31 cellular contexts compared by ENCODE assay signal in the genomic region with DNA sequence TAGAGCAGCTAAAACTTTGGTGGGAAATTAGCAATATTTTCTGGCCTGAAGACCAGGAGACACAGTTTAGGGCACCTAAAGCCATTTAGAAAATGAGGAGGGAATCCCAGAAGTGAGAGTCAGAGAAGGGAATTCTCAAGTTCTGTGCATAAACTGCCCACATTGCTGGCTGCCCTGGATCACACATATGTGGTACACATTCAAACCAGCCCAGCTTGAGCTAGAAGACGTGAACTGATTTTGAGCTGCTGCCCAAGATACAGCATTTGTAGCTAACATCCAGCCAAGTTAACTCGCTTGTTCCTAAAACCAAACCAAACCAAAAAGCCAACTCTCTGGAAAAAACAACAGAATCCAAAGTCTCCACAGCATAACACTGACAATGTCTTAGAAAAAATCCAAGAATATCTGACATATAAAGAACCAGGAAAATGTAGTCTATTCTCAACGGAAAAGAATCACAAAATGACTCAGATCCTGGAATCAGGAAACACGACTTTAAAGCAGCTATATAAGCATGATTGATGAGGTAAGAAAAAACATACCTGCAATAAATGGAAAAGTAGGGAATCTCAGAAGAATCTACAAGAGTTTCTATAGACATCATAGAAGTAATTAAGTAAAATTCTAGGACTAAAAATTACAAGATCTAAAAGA. TPM values are rescaled to one million over a fixed set of nuclear protein-coding genes. Genes with fewer than 3 reads are reported as not detected.
DNase-seq lines count a peak whose midpoint lies in the region; ATAC-seq, FAIRE-seq and TF ChIP-seq lines count a peak whose summit lies in the region.
"Had no signal": no experiment of that assay in that cellular context is flagged by ENCODE, and none has a peak within 500 bp of the region (broad histone marks: within the 10 kb centered on the region; RNA-seq: fewer than 3 reads in every experiment).

No MANE protein-coding gene starts in this region.

- H3K4me3 Mint-ChIP-seq in astrocyte (ENCODE audit: unreplicated experiment) (no peak overlapping the region), neural progenitor cell (no peak overlapping the region)
- H3K4me3 Mint-ChIP-seq: activated T-cell treated with anti-CD3 and anti-CD28 coated beads, Interleukin-2, amount 50 U/mL, for 4 hours; CD4-positive, CD25-positive, alpha-beta regulatory T cell; effector memory CD8-positive, alpha-beta T cell; naive thymus-derived CD4-positive, alpha-beta T cell; T-helper 1 cell treated with Interleukin-12 subunit alpha and Interleukin-12 subunit beta and Interleukin-4 antibody, amounts not matched to agents 30 μg/mL and 1 μg/mL, for 36 hours had no signal

- H3K27me3 ChIP-seq in SK-N-SH (ENCODE audit: insufficient read depth) (no peaks in the 10 kb centered on the region), astrocyte (ENCODE audit: insufficient read depth, low read length) (no peaks in the 10 kb centered on the region), fibroblast of lung (ENCODE audit: control insufficient read depth, insufficient read depth, low read length) (no peaks in the 10 kb centered on the region), neural progenitor cell (peaks cover 7% of the 10 kb centered on the region), neuronal stem cell (ENCODE audit: control insufficient read depth in 3 of 3, insufficient read depth in 3 of 3, low read depth in 1 of 3, low read length in 3 of 3) (peaks cover 0 to 12% (median 0%) of the 10 kb centered on the region in 3 experiments)
- H3K27me3 ChIP-seq: stomach, vagina had no signal

- DNase-seq in SK-N-SH (no peak), astrocyte (ENCODE audit: low read depth) (no peak), fibroblast of lung (ENCODE audit: low read depth in 2 of 2) (peak in 1 of 2 donors; percentile 38), neural progenitor cell (ENCODE audit: low spot score) (no peak), urothelium cell line (ENCODE audit: low spot score) (no peak), neuronal stem cell (ENCODE audit: low spot score) (no peak), HUDEP-2 (lab: John Stamatoyannopoulos, UW; ENCODE audit: unreplicated experiment in 76 of 76) (no peak)
- DNase-seq: activated T-cell treated with anti-CD3 and anti-CD28 coated beads, Interleukin-2, amount 50 U/mL, for 4 hours; AML-193; CD4-positive, CD25-positive, alpha-beta regulatory T cell; central memory CD4-positive, alpha-beta T cell; cortex of kidney; effector memory CD8-positive, alpha-beta T cell; Kasumi-1; midbrain; naive thymus-derived CD4-positive, alpha-beta T cell; NCI-H1048; NCI-H1694; NCI-H446 treated with DMSO at 0.1 percent for 48 hours; NCI-H82; nucleus accumbens; stomach had no signal

- H3K27ac ChIP-seq in SK-N-SH (ENCODE audit: low read depth in 2 of 2, low read length in 1 of 2) = no peak overlapping the region
- peak overlapping the region; percentile 3 for H3K27ac ChIP-seq in astrocyte (ENCODE audit: low read depth, low read length)
- no peak overlapping the region for H3K27ac ChIP-seq in fibroblast of lung (ENCODE audit: insufficient read depth, low read length)
- H3K27ac ChIP-seq in neural progenitor cell = no peak overlapping the region
- H3K27ac ChIP-seq in neuronal stem cell (replicated peaks; ENCODE audit: low read length) = no peak overlapping the region
- H3K27ac ChIP-seq: HL-60, prostate gland, RWPE1, SK-N-MC, stomach, vagina had no signal

- TF ChIP-seq RAD21 in SK-N-SH (IDR thresholded peaks at IDR 0.05; ENCODE audit: low read length) = no peak

- H3K23ac ChIP-seq in neuronal stem cell (ENCODE audit: low read depth, low read length, poor library complexity) = no peak overlapping the region

- no peak overlapping the region for H3K18ac ChIP-seq in neuronal stem cell (ENCODE audit: low read length)

- peaks cover 4% of the 10 kb centered on the region for H3F3A ChIP-seq in SK-N-SH (replicated peaks; ENCODE audit: insufficient read depth)
- no peaks in the 10 kb centered on the region for H3F3A ChIP-seq in neural progenitor cell (ENCODE audit: low read depth)

- H2BK12ac ChIP-seq in neuronal stem cell (ENCODE audit: low read length) = no peak overlapping the region

- H4K91ac ChIP-seq in neuronal stem cell (ENCODE audit: low read depth, low read length, poor library complexity) = no peak overlapping the region

- TF ChIP-seq CTCF in SK-N-SH (IDR thresholded peaks at IDR 0.05) (no peak), astrocyte (IDR thresholded peaks at IDR 0.05; ENCODE audit: insufficient read depth, low read depth, low read length) (no peak), fibroblast of lung (conservative IDR thresholded peaks at IDR 0.05 in 1 of 2, IDR thresholded peaks at IDR 0.05 in 1 of 2; ENCODE audit: low read depth in 1 of 2, low read length in 2 of 2) (no peak), neural progenitor cell (IDR thresholded peaks at IDR 0.05) (no peak)

- H2BK15ac ChIP-seq in neuronal stem cell (ENCODE audit: low read length) = no peak overlapping the region

- no peak overlapping the region for H2AK5ac ChIP-seq in neuronal stem cell (ENCODE audit: low read depth, low read length)

- H3K4me1 ChIP-seq in SK-N-SH (ENCODE audit: control insufficient read depth in 1 of 2, insufficient read depth in 2 of 2, low read depth in 1 of 2, low read length in 1 of 2) (no peaks in the 10 kb centered on the region), astrocyte (ENCODE audit: insufficient read depth, low read length) (peaks cover 10% of the 10 kb centered on the region), fibroblast of lung (ENCODE audit: control insufficient read depth, extremely low read depth, insufficient read depth, low read length) (peaks cover 7% of the 10 kb centered on the region), neural progenitor cell (no peaks in the 10 kb centered on the region), neuronal stem cell (ENCODE audit: control insufficient read depth in 2 of 2, insufficient read depth in 1 of 2, low read depth in 1 of 2, low read length in 2 of 2) (no peaks in the 10 kb centered on the region)
- H3K4me1 ChIP-seq: prostate gland, stomach, vagina had no signal

- H3K79me2 ChIP-seq in SK-N-SH (ENCODE audit: insufficient read depth) (no peaks in the 10 kb centered on the region), astrocyte (ENCODE audit: insufficient read depth, low read length) (no peaks in the 10 kb centered on the region), fibroblast of lung (ENCODE audit: control insufficient read depth, insufficient read depth, low read length) (no peaks in the 10 kb centered on the region), neural progenitor cell (ENCODE audit: low read depth) (no peaks in the 10 kb centered on the region)

- CTCF ChIA-PET in SK-N-SH (lab: Yijun Ruan, JAX) = no interaction called here

- peaks cover 6% of the 10 kb centered on the region for H3K4me1 Mint-ChIP-seq in astrocyte (ENCODE audit: low read depth, unreplicated experiment)
- no peaks in the 10 kb centered on the region for H3K4me1 Mint-ChIP-seq in neural progenitor cell
- H3K4me1 Mint-ChIP-seq: CD4-positive, CD25-positive, alpha-beta regulatory T cell had no signal

- H3K4me2 ChIP-seq in SK-N-SH (no peak overlapping the region), astrocyte (ENCODE audit: low read length) (peak overlapping the region; percentile 37), fibroblast of lung (ENCODE audit: extremely low read depth, insufficient read depth, low read length) (no peak overlapping the region), neural progenitor cell (no peak overlapping the region), neuronal stem cell (ENCODE audit: insufficient read depth, low read length, poor library complexity, severe bottlenecking) (no peak overlapping the region)

- peaks cover 1% of the 10 kb centered on the region for H3K79me1 ChIP-seq in neuronal stem cell (ENCODE audit: low read depth, low read length)

- no peak overlapping the region for H3K4ac ChIP-seq in neuronal stem cell (ENCODE audit: low read length)

- no peak overlapping the region for H3K14ac ChIP-seq in neuronal stem cell (ENCODE audit: low read length)

- TF ChIP-seq EP300 in SK-N-SH (IDR thresholded peaks at IDR 0.05; ENCODE audit: borderline replicate concordance in 1 of 2, low read depth in 1 of 2, low read length in 1 of 2) = no peak

- H3K9me3 Mint-ChIP-seq in astrocyte (ENCODE audit: unreplicated experiment) (peaks cover 2% of the 10 kb centered on the region), neural progenitor cell (peaks cover 4% of the 10 kb centered on the region)
- H3K9me3 Mint-ChIP-seq: effector memory CD8-positive, alpha-beta T cell; T-helper 1 cell treated with Interleukin-12 subunit alpha and Interleukin-12 subunit beta and Interleukin-4 antibody, amounts not matched to agents 30 μg/mL and 1 μg/mL, for 36 hours had no signal

- H3K9ac ChIP-seq in SK-N-SH (no peak overlapping the region), astrocyte (ENCODE audit: low read length) (no peak overlapping the region), fibroblast of lung (ENCODE audit: insufficient read depth, low read length) (no peak overlapping the region), neural progenitor cell (no peak overlapping the region), neuronal stem cell (ENCODE audit: low read depth, low read length, poor library complexity) (no peak overlapping the region)

- H3K4me3 ChIP-seq in SK-N-SH (ENCODE audit: low read depth in 2 of 2, low read length in 1 of 2) (no peak overlapping the region), astrocyte (ENCODE audit: insufficient read depth, low read depth, low read length) (no peak overlapping the region), fibroblast of lung (replicated peaks in 1 of 4; ENCODE audit: control extremely low read depth in 1 of 4, insufficient read depth in 1 of 4, low read depth in 3 of 4, low read length in 4 of 4) (no peak overlapping the region), neural progenitor cell (no peak overlapping the region), neuronal stem cell (ENCODE audit: low read length in 2 of 2) (no peak overlapping the region)
- H3K4me3 ChIP-seq: prostate gland, SK-N-MC, stomach, vagina had no signal

- FAIRE-seq in astrocyte (lab: Jason Lieb, UNC) = no peak
- no peak for FAIRE-seq in urothelium cell line (lab: Jason Lieb, UNC)
- FAIRE-seq: D721Med had no signal

- no peaks in the 10 kb centered on the region for H3K36me3 ChIP-seq in SK-N-SH (replicated peaks in 1 of 2; ENCODE audit: control insufficient read depth in 1 of 2, insufficient read depth in 2 of 2, low read length in 1 of 2)
- no peaks in the 10 kb centered on the region for H3K36me3 ChIP-seq in astrocyte (ENCODE audit: insufficient read depth, low read length)
- H3K36me3 ChIP-seq in fibroblast of lung (ENCODE audit: control insufficient read depth, insufficient read depth, low read length) = no peaks in the 10 kb centered on the region
- H3K36me3 ChIP-seq in neural progenitor cell = no peaks in the 10 kb centered on the region
- no peaks in the 10 kb centered on the region for H3K36me3 ChIP-seq in neuronal stem cell (replicated peaks in 1 of 2; ENCODE audit: control insufficient read depth in 2 of 2, insufficient read depth in 2 of 2, low read length in 2 of 2)
- H3K36me3 ChIP-seq: prostate gland, stomach, vagina had no signal

- no peak overlapping the region for H3K27ac Mint-ChIP-seq in astrocyte (ENCODE audit: unreplicated experiment)
- H3K27ac Mint-ChIP-seq in neural progenitor cell = no peak overlapping the region
- H3K27ac Mint-ChIP-seq: CD4-positive, CD25-positive, alpha-beta regulatory T cell; effector memory CD8-positive, alpha-beta T cell; naive thymus-derived CD4-positive, alpha-beta T cell; T-helper 1 cell treated with Interleukin-12 subunit alpha and Interleukin-12 subunit beta and Interleukin-4 antibody, amounts not matched to agents 30 μg/mL and 1 μg/mL, for 36 hours had no signal

- H2BK5ac ChIP-seq in neuronal stem cell (ENCODE audit: low read length) = no peak overlapping the region

- no peaks in the 10 kb centered on the region for H4K20me1 ChIP-seq in SK-N-SH (ENCODE audit: insufficient read depth)
- H4K20me1 ChIP-seq in astrocyte (ENCODE audit: insufficient read depth, low read length) = no peaks in the 10 kb centered on the region
- H4K20me1 ChIP-seq in fibroblast of lung (ENCODE audit: control insufficient read depth, extremely low read depth, insufficient read depth, low read length) = no peaks in the 10 kb centered on the region
- H4K20me1 ChIP-seq in neural progenitor cell (ENCODE audit: low read depth) = no peaks in the 10 kb centered on the region

- POLR2A ChIA-PET in SK-N-SH (lab: Yijun Ruan, JAX) = no interaction called here

- H3K9me3 ChIP-seq in SK-N-SH = no peaks in the 10 kb centered on the region; the same call in 1 of the 2 replicates
- H3K9me3 ChIP-seq in astrocyte (ENCODE audit: insufficient read depth, low read depth, low read length) = no peaks in the 10 kb centered on the region
- H3K9me3 ChIP-seq in fibroblast of lung (ENCODE audit: control insufficient read depth, insufficient read depth, low read depth, low read length) = no peaks in the 10 kb centered on the region
- H3K9me3 ChIP-seq in neural progenitor cell (ENCODE audit: low read depth) = no peaks in the 10 kb centered on the region
- no peaks in the 10 kb centered on the region for H3K9me3 ChIP-seq in neuronal stem cell (replicated peaks in 1 of 2; ENCODE audit: control insufficient read depth in 2 of 2, insufficient read depth in 1 of 2, low read depth in 1 of 2, low read length in 2 of 2)
- H3K9me3 ChIP-seq: prostate gland, stomach, vagina had no signal

- no peak for ATAC-seq in SK-N-SH treated with all-trans-retinoic acid at 6 μM for 48 hours
- ATAC-seq: activated T-cell treated with anti-CD3 and anti-CD28 coated beads, Interleukin-2, amount 50 U/mL, for 4 hours; effector memory CD8-positive, alpha-beta T cell; naive thymus-derived CD4-positive, alpha-beta T cell; sciatic nerve had no signal

- no peak overlapping the region for H4K8ac ChIP-seq in neuronal stem cell (ENCODE audit: low read depth, low read length)

- H3K9me2 ChIP-seq in SK-N-SH = no peaks in the 10 kb centered on the region

- WGBS in SK-N-SH (ENCODE audit: low lambda C conversion rate) = 42% methylated on average over 4 of the region's 4 CpGs
- no CpG with 5 or more reads among the region's 4 CpGs for WGBS in neuronal stem cell (ENCODE audit: extremely low coverage in 2 of 2, insufficient read length in 2 of 2, insufficient replicate concordance in 1 of 2), 2 donors

- H3K36me3 Mint-ChIP-seq in astrocyte (ENCODE audit: low read depth, unreplicated experiment) (no peaks in the 10 kb centered on the region), neural progenitor cell (no peaks in the 10 kb centered on the region)
- H3K36me3 Mint-ChIP-seq: CD4-positive, CD25-positive, alpha-beta regulatory T cell had no signal

- H2AFZ ChIP-seq in SK-N-SH (ENCODE audit: low read depth) = peak overlapping the region; percentile 30; the same call in 1 of the 2 replicates
- H2AFZ ChIP-seq in astrocyte (ENCODE audit: low read depth, low read length) = peak overlapping the region; percentile 11
- peak overlapping the region; percentile 61 for H2AFZ ChIP-seq in fibroblast of lung (ENCODE audit: low read length)
- H2AFZ ChIP-seq in neural progenitor cell (replicated peaks) = peak overlapping the region; percentile 60
- no peak overlapping the region for H2AFZ ChIP-seq in neuronal stem cell (ENCODE audit: low read length)

- peaks cover 2% of the 10 kb centered on the region for H3K27me3 Mint-ChIP-seq in astrocyte (ENCODE audit: low read depth, unreplicated experiment)
- H3K27me3 Mint-ChIP-seq in neural progenitor cell (ENCODE audit: insufficient read depth, low read depth) = peaks cover 2% of the 10 kb centered on the region

- H2BK120ac ChIP-seq in neuronal stem cell (ENCODE audit: low read depth, low read length) = no peak overlapping the region

RNA-seq across cellular contexts. Expression of a gene that starts 18.2 kb away (rescaled TPM):
- 307 and 359 TPM in 2 replicates for polyA plus RNA-seq in SK-N-SH (2012; rRNA removed)
- 181 and 270 TPM in 2 replicates for polyA plus RNA-seq in SK-N-SH (2012; cell fraction: cytosol; rRNA removed)
- 436 and 654 TPM in 2 replicates for polyA plus RNA-seq in SK-N-SH (2012; cell fraction: nucleus; rRNA removed)
- 156 and 184 TPM in 2 replicates for total RNA-seq in astrocyte
- 1,004 and 1,312 TPM in 2 replicates for total RNA-seq in fibroblast of lung
- polyA plus RNA-seq in fibroblast of lung = 799 and 884 TPM in 2 replicates
- polyA plus RNA-seq in fibroblast of lung (2012) = 976 and 994 TPM in 2 replicates
- 581 and 622 TPM in 2 replicates for polyA minus RNA-seq in fibroblast of lung (ENCODE audit: low replicate concordance)
- total RNA-seq in neural progenitor cell (ENCODE audit: low replicate concordance) = 13.6 and 58.3 TPM in 2 replicates
- 31.6 TPM for polyA plus RNA-seq in neuronal stem cell (2013, experiment 1 of 2)
- polyA plus RNA-seq in neuronal stem cell (2013, experiment 2 of 2) = 30.8 TPM
